In genomic region chr12:98420403-98420800, GRCh38 we compare ENCODE assay signal across 1 cellular context.
TF ChIP-seq lines count a peak whose summit lies in the region.

No MANE protein-coding gene starts in this region.

TF ChIP-seq in H1, 55 proteins besides CTCF, POLR2A, EP300 and RAD21 (continued from another document):
- TF ChIP-seq YY1 (IDR thresholded peaks at IDR 0.05; ENCODE audit: low read depth, low read length): no peak
- TF ChIP-seq CHD7 (IDR thresholded peaks at IDR 0.05; ENCODE audit: insufficient replicate concordance, low read length): no peak
- TF ChIP-seq POLR2AphosphoS5 (IDR thresholded peaks at IDR 0.05; ENCODE audit: low read depth, low read length): no peak
- TF ChIP-seq E2F6 (IDR thresholded peaks at IDR 0.05): no peak
